ENCODE assay signal across 18 cellular contexts in the genomic region with DNA sequence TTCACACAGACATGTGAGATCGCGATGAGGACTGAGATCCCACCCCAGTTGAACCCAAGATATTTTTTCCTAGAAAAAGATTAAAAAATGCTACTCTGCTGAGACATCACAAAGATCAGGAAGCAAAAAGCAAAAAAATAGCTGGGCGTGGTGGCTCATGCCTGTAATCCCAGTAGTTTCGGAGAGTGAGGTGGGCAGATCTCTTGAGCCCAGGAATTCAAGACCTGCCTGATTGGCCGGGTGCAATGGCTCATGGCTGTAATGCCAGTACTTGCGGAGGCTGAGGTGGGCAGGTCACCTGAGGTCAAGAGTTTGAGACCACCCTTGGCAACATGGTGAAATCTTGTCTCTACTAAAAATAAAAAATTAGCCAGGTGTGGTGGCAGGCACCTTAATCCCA. TPM values are rescaled to one million over a fixed set of nuclear protein-coding genes. Genes with fewer than 3 reads are reported as not detected.
DNase-seq lines count a peak whose midpoint lies in the region; ATAC-seq and TF ChIP-seq lines count a peak whose summit lies in the region.
"Had no signal": no experiment of that assay in that cellular context is flagged by ENCODE, and none has a peak within 500 bp of the region (broad histone marks: within the 10 kb centered on the region; RNA-seq: fewer than 3 reads in every experiment).

No MANE protein-coding gene starts in this region.

- H3K27me3 ChIP-seq in PC-9 (ENCODE audit: insufficient read depth, low read depth): no peaks in the 10 kb centered on the region
- H3K27me3 ChIP-seq in esophagus (ENCODE audit: control insufficient read depth in 1 of 2, insufficient read depth in 2 of 2, low read length in 2 of 2): no peaks in the 10 kb centered on the region
- H3K27me3 ChIP-seq in transverse colon: no peaks in the 10 kb centered on the region
- H3K27me3 ChIP-seq: BLaER1 treated with 17β-estradiol and CSF1 and Interleukin-3, amounts not matched to agents 10 nM and 100 nM; MG63; SJCRH30 had no signal

- BruUV-seq in PC-9 (replicated peaks; lab: Mats Ljungman, UMichigan): no TSS peak

- 62 to 68% methylated on average over 6 of the region's 6 CpGs for WGBS in esophagus, 2 donors
- WGBS in transverse colon (ENCODE audit: low coverage in 1 of 2), 2 donors: 38% methylated on average over 6 of the region's 6 CpGs; no CpG with 5 or more reads in 1 of the 2 donors

- peaks cover 21% of the 10 kb centered on the region for H3K79me2 ChIP-seq in PC-9 (ENCODE audit: low read depth)

- H2AFZ ChIP-seq in PC-9: no peak overlapping the region

- CTCF ChIA-PET in PC-9 (lab: Charles Lee): interaction anchor here (0.6 kb wide), 1 partner anchor 15 kb away, joined by 4 read pairs; no protein-coding TSS in a partner anchor

- in situ Hi-C loops in transverse colon (cut with MboI; ENCODE audit: low pct_ligation_motif_present in 1 of 4, low pct_unique_long_range_greater_than_20kb in 1 of 4, low sequenced_read_pairs in 3 of 4): no loop called here

- H3K36me3 ChIP-seq in PC-9 (ENCODE audit: low read depth) (no peaks in the 10 kb centered on the region), esophagus (ENCODE audit: control insufficient read depth in 2 of 2, insufficient read depth in 2 of 2, low read length in 1 of 2) (peaks cover 0 to 2% of the 10 kb centered on the region in 2 donors), mucosa of descending colon (ENCODE audit: low read depth) (no peaks in the 10 kb centered on the region), transverse colon (no peaks in the 10 kb centered on the region)
- H3K36me3 ChIP-seq: BLaER1 treated with 17β-estradiol and CSF1 and Interleukin-3, amounts not matched to agents 10 nM and 100 nM; MG63 had no signal

- H3F3A ChIP-seq in PC-9 (ENCODE audit: insufficient read depth, low read depth): peaks cover 22% of the 10 kb centered on the region; the same call in 1 of the 2 replicates

- TF ChIP-seq CTCF in PC-9 (conservative IDR thresholded peaks at IDR 0.05) (no peak), mucosa of descending colon (IDR thresholded peaks at IDR 0.05) (no peak), transverse colon (IDR thresholded peaks at IDR 0.05) (no peak)

- peak overlapping the region; percentile 73 for H3K4me3 ChIP-seq in PC-9
- peak overlapping the region in 1 of 2 donors; percentile 41 for H3K4me3 ChIP-seq in esophagus (ENCODE audit: low read depth in 1 of 2, low read length in 2 of 2)
- peak overlapping the region; percentile 14 for H3K4me3 ChIP-seq in mucosa of descending colon
- peak overlapping the region in 3 of 4 donors; percentile 37 to 56 (median 40) for H3K4me3 ChIP-seq in transverse colon
- H3K4me3 ChIP-seq: BLaER1 treated with 17β-estradiol and CSF1 and Interleukin-3, amounts not matched to agents 10 nM and 100 nM; MG63; SJCRH30 had no signal

- peak; percentile 27 to 64 for DNase-seq in PC-9
- peak in 2 of 3 donors; percentile 60 to 75 for DNase-seq in mucosa of descending colon
- DNase-seq in transverse colon: peak; percentile 58
- DNase-seq in occipital lobe (lab: John Stamatoyannopoulos, UW): no peak
- DNase-seq: CD8-positive, alpha-beta memory T cell; H7; NCI-H1092; NCI-H1436 treated with DMSO at 0.1 percent for 48 hours; NCI-H345; NCI-H524 treated with DMSO at 0.1 percent for 48 hours; SJCRH30 had no signal

- peak; percentile 26 for TF ChIP-seq POLR2A in transverse colon (IDR thresholded peaks at IDR 0.05)

- H3K9me2 ChIP-seq in PC-9 (ENCODE audit: insufficient read depth): no peaks in the 10 kb centered on the region

- peaks cover 29% of the 10 kb centered on the region for H3K4me1 ChIP-seq in PC-9 (replicated peaks; ENCODE audit: insufficient read depth)
- peaks cover 0 to 3% of the 10 kb centered on the region in 2 donors for H3K4me1 ChIP-seq in esophagus (ENCODE audit: control insufficient read depth in 2 of 2, insufficient read depth in 2 of 2, low read length in 1 of 2)
- H3K4me1 ChIP-seq in mucosa of descending colon (ENCODE audit: low read depth): peaks cover 4% of the 10 kb centered on the region
- peaks cover 0 to 18% (median 10%) of the 10 kb centered on the region in 4 donors for H3K4me1 ChIP-seq in transverse colon

- no peak for TF ChIP-seq EP300 in transverse colon (IDR thresholded peaks at IDR 0.05; ENCODE audit: low read depth)

- POLR2A ChIA-PET in PC-9 (lab: Charles Lee; ENCODE audit: unreplicated experiment): interaction anchor here (0.6 kb wide), 3 partner anchors 21 to 53 kb away, joined by 3 to 11 read pairs (median 4); no protein-coding TSS in a partner anchor

- peak; percentile 51 for ATAC-seq in mucosa of descending colon
- ATAC-seq in GM18907 (IDR thresholded peaks at IDR 0.05; ENCODE audit: unreplicated experiment): no peak
- ATAC-seq in HG02970 (IDR thresholded peaks at IDR 0.05; ENCODE audit: low FRiP score, unreplicated experiment): no peak

- H3K27ac ChIP-seq in PC-9 (peak overlapping the region; percentile 98), esophagus (ENCODE audit: low read depth in 2 of 2, low read length in 1 of 2) (peak overlapping the region; percentile 89 to 99), transverse colon (peak overlapping the region; percentile 83 to 87 (median 86))
- H3K27ac ChIP-seq: BLaER1 treated with 17β-estradiol and CSF1 and Interleukin-3, amounts not matched to agents 10 nM and 100 nM; SJCRH30 had no signal

- H3K9me3 ChIP-seq in PC-9 (ENCODE audit: insufficient read depth, low read depth) (no peaks in the 10 kb centered on the region), esophagus (ENCODE audit: control insufficient read depth in 2 of 2, insufficient read depth in 1 of 2, low read depth in 1 of 2, low read length in 1 of 2) (no peaks in the 10 kb centered on the region), mucosa of descending colon (no peaks in the 10 kb centered on the region), transverse colon (no peaks in the 10 kb centered on the region)
- H3K9me3 ChIP-seq: BLaER1 treated with 17β-estradiol and CSF1 and Interleukin-3, amounts not matched to agents 10 nM and 100 nM; MG63; SJCRH30 had no signal

- peak overlapping the region; percentile 96 for H3K4me2 ChIP-seq in PC-9
- H3K4me2 ChIP-seq: BLaER1 treated with 17β-estradiol and CSF1 and Interleukin-3, amounts not matched to agents 10 nM and 100 nM had no signal

- no peaks in the 10 kb centered on the region for H4K20me1 ChIP-seq in PC-9 (ENCODE audit: insufficient read depth)
- H4K20me1 ChIP-seq: BLaER1 treated with 17β-estradiol and CSF1 and Interleukin-3, amounts not matched to agents 10 nM and 100 nM had no signal

- intact Hi-C loops in PC-9 (cut with micrococcal nuclease; ENCODE audit: unreplicated experiment) (loop anchor here (2.0 kb wide), 1 partner anchor 55 kb away; a partner anchor contains a TSS), mucosa of descending colon (cut with DNase I, micrococcal nuclease) (no loop called here), transverse colon (cut with DNase I; ENCODE audit: low total_unique reads) (no loop called here)

RNA-seq across cellular contexts. Expression of a gene that starts 1.1 kb away (rescaled TPM):
- total RNA-seq in PC-9 (2021): 28.5 and 28.7 TPM in 2 replicates
- 100 to 1,000 TPM; 121 to 183 TPM for polyA plus RNA-seq in esophagus
- total RNA-seq in mucosa of descending colon: 100 to 1,000 TPM; 128 to 276 (median 215) TPM
- 100 to 1,000 TPM; 180 to 222 (median 191) TPM for total RNA-seq in transverse colon
- not detected for total RNA-seq in occipital lobe
- total RNA-seq: A673; CD8-positive, alpha-beta memory T cell; H7; IMR-90 had no signal
- polyA plus RNA-seq: CD8-positive, alpha-beta memory T cell; IMR-90 had no signal

RNA-seq across cellular contexts. Expression of a gene that starts 10.7 kb away (rescaled TPM):
- total RNA-seq in PC-9 (2021) (0.43 and 0.55 TPM in 2 replicates), mucosa of descending colon (10 to 100 TPM; 44.4 to 93.6 (median 82.3) TPM), transverse colon (100 to 1,000 TPM in 2 of 4 donors, 10 to 100 TPM in 2; 71.9 to 251 (median 115) TPM), occipital lobe (not detected)
- 10 to 100 TPM; 77.6 to 96.5 TPM for polyA plus RNA-seq in esophagus
- total RNA-seq: A673; CD8-positive, alpha-beta memory T cell; H7; IMR-90 had no signal
- polyA plus RNA-seq: CD8-positive, alpha-beta memory T cell; IMR-90 had no signal

RNA-seq across cellular contexts. Expression of a gene that starts 20.2 kb away (rescaled TPM):
- total RNA-seq in PC-9 (2021) (0.28 TPM in 1 of 2 replicates, not detected in the other), mucosa of descending colon (not detected), transverse colon (1 to 10 TPM in 1 of 4 donors, not detected in 3; 4.8 TPM), occipital lobe (not detected)
- not detected for polyA plus RNA-seq in esophagus
- total RNA-seq: A673; CD8-positive, alpha-beta memory T cell; H7; IMR-90 had no signal
- polyA plus RNA-seq: CD8-positive, alpha-beta memory T cell; IMR-90 had no signal

RNA-seq across cellular contexts. Expression of a gene that starts 45.3 kb away (rescaled TPM):
- total RNA-seq in PC-9 (2021) (1.9 and 3.5 TPM in 2 replicates), mucosa of descending colon (10 to 100 TPM in 1 of 3 donors, 1 to 10 TPM in 1, under 1 TPM in 1; 0.64 to 11.3 (median 1.4) TPM), transverse colon (1 to 10 TPM in 3 of 4 donors, under 1 TPM in 1; 0.82 to 3.8 (median 1.5) TPM), occipital lobe (not detected)
- 1 to 10 TPM; 2.2 to 2.8 TPM for polyA plus RNA-seq in esophagus

RNA-seq across cellular contexts. Expression of a gene that starts 53.4 kb away (rescaled TPM):
- total RNA-seq in PC-9 (2021) (169 and 181 TPM in 2 replicates), mucosa of descending colon (100 to 1,000 TPM; 178 to 213 (median 182) TPM), transverse colon (100 to 1,000 TPM; 149 to 352 (median 235) TPM), occipital lobe (79.9 TPM)
- 100 to 1,000 TPM; 328 to 390 TPM for polyA plus RNA-seq in esophagus

Comparison
In these comparisons a context has a peak if more than half of its experiments do, and no peak if none do; other contexts are left out.
1. RNA of a gene that starts 1.1 kb away (total RNA-seq): 128 to 276 TPM in mucosa of descending colon, 180 to 222 TPM in transverse colon and 28.5 to 28.7 TPM in PC-9; not detected in occipital lobe (single experiment); every median in the first group is over 10 times any median in the second.
2. RNA of a gene that starts 10.7 kb away (total RNA-seq): 71.9 to 251 TPM in transverse colon and 44.4 to 93.6 TPM in mucosa of descending colon; 0.43 to 0.55 TPM in PC-9 and not detected in occipital lobe (single experiment); every median in the first group is over 10 times any median in the second.
3. Peak in every context shown above with its lines, with median percentiles within 50 percentile points of each other: H3K27ac ChIP-seq.